In the genomic region with DNA sequence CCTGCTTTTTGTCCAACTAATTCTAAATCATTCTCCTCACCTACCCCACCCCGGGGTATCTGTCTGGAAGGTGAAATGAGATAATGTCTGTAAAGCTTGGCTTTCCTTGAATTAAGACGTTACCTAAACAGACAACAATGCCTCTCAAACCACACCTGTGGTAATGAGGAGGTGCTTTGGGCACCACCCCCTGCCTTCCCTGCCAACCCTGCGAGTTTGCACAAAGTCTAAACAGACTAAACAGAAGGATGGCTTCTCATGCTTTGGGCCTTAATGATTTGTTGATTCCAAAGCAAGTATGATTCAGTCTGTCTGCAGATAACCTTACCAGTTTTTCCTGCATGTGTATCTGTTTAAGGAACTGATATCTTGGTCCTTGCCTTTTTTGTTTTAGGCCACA, we compare ENCODE assay signal across 1 cellular context.
TF ChIP-seq lines count a peak whose summit lies in the region.

No MANE protein-coding gene starts in this region.

TF ChIP-seq in GM23338, 12 proteins besides CTCF, POLR2A, EP300 and RAD21:
- no peak for TF ChIP-seq ZNF462 (CRISPR knock-in tag; IDR thresholded peaks at IDR 0.05)
- TF ChIP-seq JUNB (IDR thresholded peaks at IDR 0.05; ENCODE audit: unreplicated experiment) = no peak
- no peak for TF ChIP-seq ZNF114 (CRISPR knock-in tag; IDR thresholded peaks at IDR 0.05)
- no peak for TF ChIP-seq STAT1 (IDR thresholded peaks at IDR 0.05; ENCODE audit: unreplicated experiment)
- TF ChIP-seq, protein P1, sequence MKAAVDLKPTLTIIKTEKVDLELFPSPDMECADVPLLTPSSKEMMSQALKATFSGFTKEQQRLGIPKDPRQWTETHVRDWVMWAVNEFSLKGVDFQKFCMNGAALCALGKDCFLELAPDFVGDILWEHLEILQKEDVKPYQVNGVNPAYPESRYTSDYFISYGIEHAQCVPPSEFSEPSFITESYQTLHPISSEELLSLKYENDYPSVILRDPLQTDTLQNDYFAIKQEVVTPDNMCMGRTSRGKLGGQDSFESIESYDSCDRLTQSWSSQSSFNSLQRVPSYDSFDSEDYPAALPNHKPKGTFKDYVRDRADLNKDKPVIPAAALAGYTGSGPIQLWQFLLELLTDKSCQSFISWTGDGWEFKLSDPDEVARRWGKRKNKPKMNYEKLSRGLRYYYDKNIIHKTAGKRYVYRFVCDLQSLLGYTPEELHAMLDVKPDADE (IDR thresholded peaks at IDR 0.05) = no peak
- TF ChIP-seq, protein P2, sequence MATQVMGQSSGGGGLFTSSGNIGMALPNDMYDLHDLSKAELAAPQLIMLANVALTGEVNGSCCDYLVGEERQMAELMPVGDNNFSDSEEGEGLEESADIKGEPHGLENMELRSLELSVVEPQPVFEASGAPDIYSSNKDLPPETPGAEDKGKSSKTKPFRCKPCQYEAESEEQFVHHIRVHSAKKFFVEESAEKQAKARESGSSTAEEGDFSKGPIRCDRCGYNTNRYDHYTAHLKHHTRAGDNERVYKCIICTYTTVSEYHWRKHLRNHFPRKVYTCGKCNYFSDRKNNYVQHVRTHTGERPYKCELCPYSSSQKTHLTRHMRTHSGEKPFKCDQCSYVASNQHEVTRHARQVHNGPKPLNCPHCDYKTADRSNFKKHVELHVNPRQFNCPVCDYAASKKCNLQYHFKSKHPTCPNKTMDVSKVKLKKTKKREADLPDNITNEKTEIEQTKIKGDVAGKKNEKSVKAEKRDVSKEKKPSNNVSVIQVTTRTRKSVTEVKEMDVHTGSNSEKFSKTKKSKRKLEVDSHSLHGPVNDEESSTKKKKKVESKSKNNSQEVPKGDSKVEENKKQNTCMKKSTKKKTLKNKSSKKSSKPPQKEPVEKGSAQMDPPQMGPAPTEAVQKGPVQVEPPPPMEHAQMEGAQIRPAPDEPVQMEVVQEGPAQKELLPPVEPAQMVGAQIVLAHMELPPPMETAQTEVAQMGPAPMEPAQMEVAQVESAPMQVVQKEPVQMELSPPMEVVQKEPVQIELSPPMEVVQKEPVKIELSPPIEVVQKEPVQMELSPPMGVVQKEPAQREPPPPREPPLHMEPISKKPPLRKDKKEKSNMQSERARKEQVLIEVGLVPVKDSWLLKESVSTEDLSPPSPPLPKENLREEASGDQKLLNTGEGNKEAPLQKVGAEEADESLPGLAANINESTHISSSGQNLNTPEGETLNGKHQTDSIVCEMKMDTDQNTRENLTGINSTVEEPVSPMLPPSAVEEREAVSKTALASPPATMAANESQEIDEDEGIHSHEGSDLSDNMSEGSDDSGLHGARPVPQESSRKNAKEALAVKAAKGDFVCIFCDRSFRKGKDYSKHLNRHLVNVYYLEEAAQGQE (IDR thresholded peaks at IDR 0.05; ENCODE audit: unreplicated experiment) = no peak
- no peak for TF ChIP-seq EZH2phosphoT487 (IDR thresholded peaks at IDR 0.05; ENCODE audit: unreplicated experiment)
- TF ChIP-seq EZH2 (IDR thresholded peaks at IDR 0.05; ENCODE audit: low read depth, unreplicated experiment) = no peak
- no peak for TF ChIP-seq POLR2AphosphoS5 (IDR thresholded peaks at IDR 0.05; ENCODE audit: low read depth)
- TF ChIP-seq CREB1 (CRISPR knock-in tag; IDR thresholded peaks at IDR 0.05; ENCODE audit: low read depth) = no peak
- TF ChIP-seq ZNF331 (CRISPR knock-in tag; IDR thresholded peaks at IDR 0.05; ENCODE audit: low read depth) = no peak
- no peak for TF ChIP-seq NANOG (IDR thresholded peaks at IDR 0.05; ENCODE audit: borderline replicate concordance)
